In the genomic region with DNA sequence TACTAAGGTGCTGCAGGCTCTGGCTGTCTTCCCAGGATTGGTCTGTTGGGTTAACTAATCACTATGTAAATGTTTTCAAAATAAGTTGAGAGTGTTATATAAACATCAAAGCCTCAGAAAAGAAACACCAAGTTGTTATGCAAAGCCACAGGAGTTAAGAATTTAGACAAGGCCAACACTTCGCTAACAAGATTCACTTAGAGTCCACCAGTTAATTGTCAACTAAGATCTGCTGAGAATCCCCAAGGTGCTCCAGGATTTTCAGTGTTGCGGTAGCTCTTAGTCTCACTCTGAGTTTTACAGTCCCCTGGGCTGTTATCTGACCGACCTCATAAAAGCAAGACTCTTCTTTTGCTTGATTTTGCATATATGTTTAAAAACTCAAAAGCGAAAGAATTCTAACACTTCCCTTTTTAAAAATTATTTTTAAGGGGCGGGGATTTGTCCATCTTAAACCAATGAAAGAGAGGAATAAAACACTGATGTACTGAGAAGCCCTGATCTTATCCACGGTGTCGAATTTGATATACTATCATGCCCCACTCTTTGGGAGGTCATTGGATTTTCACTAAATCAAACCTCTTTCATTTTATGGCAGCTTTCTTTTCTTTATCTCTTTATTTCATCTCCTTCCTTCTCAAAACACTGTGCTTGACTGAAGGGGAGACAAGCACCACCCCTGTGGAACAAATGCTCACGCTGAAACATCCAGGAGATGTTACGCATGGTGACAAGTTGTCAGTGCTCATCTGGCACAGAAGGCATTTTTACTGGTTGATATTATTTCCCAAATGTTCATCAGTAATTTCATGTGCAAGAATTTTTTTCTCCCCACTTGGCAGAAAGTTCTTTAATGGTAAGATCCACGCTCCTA, we compare ENCODE assay signal across 9 cellular contexts. TPM values are rescaled to one million over a fixed set of nuclear protein-coding genes. Genes with fewer than 3 reads are reported as not detected.
DNase-seq lines count a peak whose midpoint lies in the region; ATAC-seq and TF ChIP-seq lines count a peak whose summit lies in the region.
"Had no signal": no experiment of that assay in that cellular context is flagged by ENCODE, and none has a peak within 500 bp of the region (broad histone marks: within the 10 kb centered on the region; RNA-seq: fewer than 3 reads in every experiment).

No MANE protein-coding gene starts in this region.

- peaks cover 54% of the 10 kb centered on the region for H3K4me1 Mint-ChIP-seq in HFFc6 (ENCODE audit: low read depth)

- no peaks in the 10 kb centered on the region for H3K9me3 Mint-ChIP-seq in HFFc6

- H3K9me3 ChIP-seq in right atrium auricular region = no peaks in the 10 kb centered on the region

- H3K4me3 ChIP-seq in HL-60 (replicated peaks; ENCODE audit: insufficient read depth, low read length) (no peak overlapping the region), right atrium auricular region (no peak overlapping the region)

- intact Hi-C loops in posterior cingulate gyrus (cut with DNase I) = no loop called here

- 0 out of 2 replicates have a peak, but pooled peaks cover 8% of the 10 kb centered on the region for H3K36me3 Mint-ChIP-seq in HFFc6 (ENCODE audit: low read depth)

- H3K27me3 Mint-ChIP-seq in HFFc6 (ENCODE audit: insufficient read depth) = no peaks in the 10 kb centered on the region

- H3K4me1 ChIP-seq in right atrium auricular region = peaks cover 0 to 54% of the 10 kb centered on the region in 2 donors
- peaks cover 25% of the 10 kb centered on the region for H3K4me1 ChIP-seq in foreskin keratinocyte

- no peak overlapping the region for H3K27ac Mint-ChIP-seq in HFFc6

- TF ChIP-seq CTCF in HL-60 (IDR thresholded peaks at IDR 0.05; ENCODE audit: insufficient read depth, low read length) = no peak
- no peak for TF ChIP-seq CTCF in right atrium auricular region (IDR thresholded peaks at IDR 0.05)
- TF ChIP-seq CTCF in HFFc6 (IDR thresholded peaks at IDR 0.05) = no peak
- TF ChIP-seq CTCF in foreskin keratinocyte (conservative IDR thresholded peaks at IDR 0.05) = no peak

- no peaks in the 10 kb centered on the region for H3K36me3 ChIP-seq in right atrium auricular region

- ATAC-seq in GM18498 (IDR thresholded peaks at IDR 0.05; ENCODE audit: unreplicated experiment) (peak; percentile 73), GM21447 (IDR thresholded peaks at IDR 0.05; ENCODE audit: unreplicated experiment) (peak; percentile 68), foreskin keratinocyte (no peak)

- H3K27me3 ChIP-seq in HL-60 (ENCODE audit: insufficient read depth, poor library complexity, severe bottlenecking) = no peaks in the 10 kb centered on the region
- H3K27me3 ChIP-seq in right atrium auricular region = no peaks in the 10 kb centered on the region
- H3K27me3 ChIP-seq in foreskin keratinocyte = no peaks in the 10 kb centered on the region

- DNase-seq in HL-60 (ENCODE audit: low read depth in 1 of 2, low spot score in 1 of 2) = no peak
- DNase-seq in right atrium auricular region (ENCODE audit: low spot score) = no peak
- no peak for DNase-seq in HFFc6
- no peak for DNase-seq in NCI-H2029 (lab: John Stamatoyannopoulos, UW)
- DNase-seq in foreskin keratinocyte = no peak
- no peak for DNase-seq in posterior cingulate gyrus

- peak overlapping the region; percentile 6; the same call in 1 of the 2 replicates for H3K27ac ChIP-seq in HL-60 (replicated peaks)
- H3K27ac ChIP-seq in right atrium auricular region = peak overlapping the region; percentile 18 to 19
- no peak overlapping the region for H3K27ac ChIP-seq in foreskin keratinocyte

- no peak overlapping the region for H3K4me3 Mint-ChIP-seq in HFFc6

RNA-seq across cellular contexts. Expression of gene NIN, which starts 7.0 kb away (rescaled TPM):
- total RNA-seq in right atrium auricular region (10 to 100 TPM; 30.1 to 49.7 TPM), foreskin keratinocyte (29.6 and 29.7 TPM in 2 replicates)
- total RNA-seq in HFFc6 (2021; fragmentation: NEBNext Ultra II Directional; extraction: Animal tissue kit (Norgen Biotek cat#: 25700)) = 10 to 100 TPM; 43.7 to 66.3 (median 57.4) TPM
- 4.2 and 5.9 TPM in 2 replicates for polyA plus RNA-seq in foreskin keratinocyte

RNA-seq across cellular contexts. Expression of gene ABHD12B, which starts 47.9 kb away (rescaled TPM):
- total RNA-seq in right atrium auricular region (under 1 TPM in 1 of 2 donors, not detected in 1; 0.83 TPM), foreskin keratinocyte (not detected in 2 replicates)
- total RNA-seq in HFFc6 (2021; fragmentation: NEBNext Ultra II Directional; extraction: Animal tissue kit (Norgen Biotek cat#: 25700)) = under 1 TPM in 1 of 6 experiments, not detected in 5; 0.34 TPM
- polyA plus RNA-seq in foreskin keratinocyte = not detected in 2 replicates
- total RNA-seq: NCI-H460 had no signal
